Comparison of ENCODE assay signal across 10 cellular contexts in the genomic region with DNA sequence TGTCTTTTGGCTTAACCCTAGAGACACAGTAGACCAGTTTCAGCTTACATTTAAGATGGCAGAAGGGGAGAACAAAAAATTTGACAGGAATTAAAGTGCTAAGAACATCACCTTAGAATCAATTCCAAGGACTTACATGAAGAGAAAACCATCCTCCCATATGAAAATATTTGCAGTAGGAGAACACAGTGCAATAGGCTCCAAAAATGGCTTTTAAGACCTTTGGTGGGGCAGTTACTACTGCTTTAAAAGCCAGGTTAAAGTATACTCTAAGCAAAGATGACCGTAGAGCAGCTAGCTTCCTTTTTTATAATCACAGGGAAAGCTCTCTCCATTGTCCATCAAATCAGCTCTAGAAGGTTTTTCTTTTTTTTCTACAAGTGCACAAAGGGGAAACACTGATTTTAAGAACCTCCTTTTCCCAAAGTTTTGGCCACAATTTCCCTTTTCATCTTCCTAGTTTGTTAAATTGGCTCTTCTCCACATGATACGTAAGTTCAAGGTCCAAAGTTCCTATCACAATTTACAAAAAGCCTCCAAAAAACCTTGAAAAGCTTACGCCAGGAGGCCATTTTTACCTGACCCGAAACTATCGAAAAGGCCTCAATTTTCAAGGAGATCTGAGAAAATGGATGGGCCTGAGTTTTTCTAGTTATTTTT. TPM values are rescaled to one million over a fixed set of nuclear protein-coding genes. Genes with fewer than 3 reads are reported as not detected.
A peak's percentile ranks its signal among the peaks of the same experiment; 100 is the strongest.
DNase-seq lines count a peak whose midpoint lies in the region; ATAC-seq, FAIRE-seq and TF ChIP-seq lines count a peak whose summit lies in the region.
"Had no signal": no experiment of that assay in that cellular context is flagged by ENCODE, and none has a peak within 500 bp of the region (broad histone marks: within the 10 kb centered on the region; RNA-seq: fewer than 3 reads in every experiment).

No MANE protein-coding gene starts in this region.

- H3K4me2 ChIP-seq in GM12878 (ENCODE audit: control insufficient read depth, insufficient read depth), result no peak overlapping the region
- peak overlapping the region; percentile 24 for H3K4me2 ChIP-seq in mesenchymal stem cell (ENCODE audit: low read length, poor library complexity, severe bottlenecking)

- no peak overlapping the region for H2BK120ac ChIP-seq in mesenchymal stem cell (ENCODE audit: low read depth, low read length)

- no peak for TF ChIP-seq RAD21 in GM12878 (IDR thresholded peaks at IDR 0.05; ENCODE audit: insufficient read depth, low read depth, low read length)

- no peak overlapping the region for H4K91ac ChIP-seq in mesenchymal stem cell (ENCODE audit: low read length)

- TF ChIP-seq POLR2A in GM12878 (IDR thresholded peaks at IDR 0.05; ENCODE audit: low read depth, low read length) (no peak), testis (IDR thresholded peaks at IDR 0.05) (no peak)

- peaks cover 46% of the 10 kb centered on the region for H3K36me3 Mint-ChIP-seq in activated CD4-positive, alpha-beta T cell treated with anti-CD3 and anti-CD28 coated beads for 36 hours (ENCODE audit: low read depth)

- ATAC-seq in activated CD4-positive, alpha-beta T cell treated with anti-CD3 and anti-CD28 coated beads for 36 hours, result no peak
- no peak for ATAC-seq in GM12878
- no peak for ATAC-seq in left lobe of liver

- BruUV-seq in GM12878 (replicated peaks; lab: Mats Ljungman, UMichigan), result no TSS peak

- H3K4me3 Mint-ChIP-seq in activated CD4-positive, alpha-beta T cell treated with anti-CD3 and anti-CD28 coated beads for 36 hours, result peak overlapping the region; percentile 92

- intact Hi-C loops in activated CD4-positive, alpha-beta T cell treated with anti-CD3 and anti-CD28 coated beads for 36 hours (cut with DNase I, micrococcal nuclease), result no loop called here
- intact Hi-C loops in GM12878 (cut with micrococcal nuclease; ENCODE audit: unreplicated experiment) (no loop called here), testis (cut with DNase I; ENCODE audit: low total_unique reads) (no loop called here)

- RAD21 ChIA-PET in GM12878 (lab: Charles Lee; ENCODE audit: unreplicated experiment), result interaction anchor here (7.4 kb wide), 1 partner anchor 14 kb away, joined by 100 read pairs; no protein-coding TSS in a partner anchor

- no peak overlapping the region for H3K27ac ChIP-seq in GM12878 (ENCODE audit: control insufficient read depth, insufficient read depth)
- no peak overlapping the region for H3K27ac ChIP-seq in mesenchymal stem cell (ENCODE audit: low read length, poor library complexity, severe bottlenecking)
- peak overlapping the region; percentile 95 to 98 for H3K27ac ChIP-seq in testis

- 82% methylated on average over 5 of the region's 5 CpGs for WGBS in GM12878 (ENCODE audit: insufficient coverage, insufficient replicate concordance, low lambda C conversion rate, missing lambda C conversion rate)
- 98% methylated on average over 2 of the region's 5 CpGs for WGBS in mesenchymal stem cell
- 68 to 72% methylated on average over 5 of the region's 5 CpGs for whole genome bisulfite sequencing in testis, 2 donors

- DNase-seq in activated CD4-positive, alpha-beta T cell treated with anti-CD3 and anti-CD28 coated beads for 36 hours, result no peak
- DNase-seq in activated CD4-positive, alpha-beta T cell treated with anti-CD3 and anti-CD28 coated beads, Interleukin-2, amount 50 U/mL, for 1 hour, result no peak
- DNase-seq in GM12878 (ENCODE audit: low read depth, low spot score) (no peak), mesenchymal stem cell (no peak), testis (no peak), NOMO-1 treated with dmso at 0.1 percent for 144 hours (lab: John Stamatoyannopoulos, UW; ENCODE audit: unreplicated experiment) (no peak), HEK293T (ENCODE audit: extremely low spot score) (no peak), left lobe of liver (ENCODE audit: low spot score) (no peak)

- SMC1A ChIA-PET in GM12878 (lab: Charles Lee; ENCODE audit: uncharacterized antibody, unreplicated experiment), result interaction anchor here (1.2 to 12.5 kb wide), 4 partner anchors 13 to 134 kb away, joined by 3 to 244 read pairs (median 5); partner anchors contain the start of gene PIAS3

- H3K27ac Mint-ChIP-seq in activated CD4-positive, alpha-beta T cell treated with anti-CD3 and anti-CD28 coated beads for 36 hours, result peak overlapping the region; percentile 99

- in situ Hi-C loops in GM12878 (cut with MboI), result no loop called here

- H3K4me1 ChIP-seq in GM12878 (ENCODE audit: control insufficient read depth, insufficient read depth, low read length) (peaks cover 10% of the 10 kb centered on the region), mesenchymal stem cell (ENCODE audit: control insufficient read depth, insufficient read depth, low read depth, low read length) (peaks cover 12% of the 10 kb centered on the region), testis (peaks cover 6% of the 10 kb centered on the region)

- POLR2A ChIA-PET in activated CD4-positive, alpha-beta T cell treated with anti-CD3 and anti-CD28 coated beads for 36 hours (lab: Charles Lee), result interaction anchor here (1.5 to 10.4 kb wide), 3 partner anchors 11 to 29 kb away, joined by 4 to 127 read pairs (median 5); partner anchors contain the start of genes ANKRD34A and POLR3GL
- POLR2A ChIA-PET in GM12878 (lab: Charles Lee), result interaction anchor here (0.7 to 7.2 kb wide), 5 partner anchors 9 to 29 kb away, joined by 3 to 61 read pairs (median 4); partner anchors contain the start of genes ANKRD34A and POLR3GL
- POLR2A ChIA-PET in HEK293T (lab: Yijun Ruan, JAX), result interaction anchor here (1.9 to 8.2 kb wide), 4 partner anchors 10 to 66 kb away, joined by 6 to 115 read pairs (median 18); partner anchors contain the start of genes ANKRD34A, POLR3GL and RBM8A

- peaks cover 0 to 3% of the 10 kb centered on the region in 2 experiments; a peak in 2 of 4 replicates for H3K36me3 ChIP-seq in GM12878 (ENCODE audit: control insufficient read depth in 2 of 2, insufficient read depth in 2 of 2, low read length in 1 of 2)
- H3K36me3 ChIP-seq in mesenchymal stem cell (ENCODE audit: control insufficient read depth in 1 of 2, insufficient read depth in 2 of 2, low read depth in 1 of 2, low read length in 2 of 2), result peaks cover 12 to 38% of the 10 kb centered on the region in 2 experiments
- no peaks in the 10 kb centered on the region for H3K36me3 ChIP-seq in testis (ENCODE audit: low read depth, missing control alignments)

- no peak for TF ChIP-seq EP300 in GM12878 (IDR thresholded peaks at IDR 0.05; ENCODE audit: borderline replicate concordance in 1 of 2, control insufficient read depth in 1 of 2, low read depth in 2 of 2, low read length in 2 of 2)

- no peak overlapping the region for H3K9ac ChIP-seq in GM12878 (ENCODE audit: control insufficient read depth, insufficient read depth, low read length)
- H3K9ac ChIP-seq in mesenchymal stem cell (ENCODE audit: low read length), result peak overlapping the region; percentile 93

- no peaks in the 10 kb centered on the region for H4K20me1 ChIP-seq in GM12878 (ENCODE audit: control insufficient read depth, insufficient read depth)

- no peak overlapping the region for H3K4ac ChIP-seq in mesenchymal stem cell (ENCODE audit: low read depth in 1 of 2, low read length in 2 of 2)

- H2BK12ac ChIP-seq in mesenchymal stem cell (ENCODE audit: low read length in 2 of 2), result no peak overlapping the region

- TF ChIP-seq CTCF in GM12878 (IDR thresholded peaks at IDR 0.05 in 2 of 3, conservative IDR thresholded peaks at IDR 0.05 in 1 of 3; ENCODE audit: control insufficient read depth in 2 of 3, extremely low read depth in 1 of 3, insufficient read depth in 1 of 3, low read depth in 3 of 3, low read length in 3 of 3) (no peak), testis (IDR thresholded peaks at IDR 0.05) (no peak)

- peaks cover 15% of the 10 kb centered on the region for H3K79me2 ChIP-seq in GM12878 (ENCODE audit: control insufficient read depth, insufficient read depth, low read length)

- no peak overlapping the region for H2AK5ac ChIP-seq in mesenchymal stem cell (ENCODE audit: low read length, severe bottlenecking)

- H3K23ac ChIP-seq in mesenchymal stem cell (ENCODE audit: low read length in 2 of 2), result no peak overlapping the region

- H2AFZ ChIP-seq in GM12878 (ENCODE audit: control insufficient read depth, low read depth, low read length), result no peak overlapping the region
- H2AFZ ChIP-seq in mesenchymal stem cell (ENCODE audit: low read depth, low read length), result no peak overlapping the region

- no peak overlapping the region for H2BK5ac ChIP-seq in mesenchymal stem cell (ENCODE audit: low read depth, low read length, poor library complexity, severe bottlenecking)

- no peak overlapping the region for H3K14ac ChIP-seq in mesenchymal stem cell (ENCODE audit: low read length in 2 of 2)

- H3K18ac ChIP-seq in mesenchymal stem cell (ENCODE audit: low read depth in 1 of 2, low read length in 2 of 2), result no peak overlapping the region

- no peak for FAIRE-seq in GM12878 (lab: Jason Lieb, UNC)

- H3K9me3 ChIP-seq in GM12878 (replicated peaks; ENCODE audit: control insufficient read depth, insufficient read depth, low read length), result no peaks in the 10 kb centered on the region
- H3K9me3 ChIP-seq in mesenchymal stem cell (ENCODE audit: control insufficient read depth, low read length), result no peaks in the 10 kb centered on the region
- no peaks in the 10 kb centered on the region for H3K9me3 ChIP-seq in testis

- H3K4me3 ChIP-seq in GM12878, result 0 out of 2 replicates have a peak overlapping the region, but pooled peaks have one; percentile 81
- H3K4me3 ChIP-seq in mesenchymal stem cell (ENCODE audit: insufficient read depth in 1 of 2, low read depth in 1 of 2, low read length in 2 of 2), result peak overlapping the region in 1 of 2 experiments; percentile 98
- H3K4me3 ChIP-seq in testis, result peak overlapping the region; percentile 82 to 91

- peaks cover 2% of the 10 kb centered on the region for H3K9me3 Mint-ChIP-seq in activated CD4-positive, alpha-beta T cell treated with anti-CD3 and anti-CD28 coated beads for 36 hours (ENCODE audit: low read depth)

- CTCF ChIA-PET in activated CD4-positive, alpha-beta T cell treated with anti-CD3 and anti-CD28 coated beads for 36 hours (lab: Charles Lee), result interaction anchor here (1.1 to 13.6 kb wide), 4 partner anchors 13 to 44 kb away, joined by 3 to 161 read pairs (median 4); no protein-coding TSS in a partner anchor
- CTCF ChIA-PET in GM12878 (lab: Yijun Ruan, JAX) (interaction anchor here (1.0 to 12.2 kb wide), 4 partner anchors 13 to 101 kb away, joined by 3 to 196 read pairs (median 4); no protein-coding TSS in a partner anchor), HEK293T (lab: Yijun Ruan, JAX) (interaction anchor here (3.0 kb wide), 1 partner anchor 15 kb away, joined by 13 read pairs; no protein-coding TSS in a partner anchor)

- H2BK15ac ChIP-seq in mesenchymal stem cell (ENCODE audit: low read depth, poor library complexity, severe bottlenecking), result no peak overlapping the region

- peaks cover 56% of the 10 kb centered on the region for H3K4me1 Mint-ChIP-seq in activated CD4-positive, alpha-beta T cell treated with anti-CD3 and anti-CD28 coated beads for 36 hours

- H3K27me3 ChIP-seq in GM12878 (replicated peaks in 1 of 2; ENCODE audit: control insufficient read depth in 2 of 2, insufficient read depth in 2 of 2, low read length in 1 of 2) (no peaks in the 10 kb centered on the region), mesenchymal stem cell (ENCODE audit: control insufficient read depth in 1 of 2, insufficient read depth in 1 of 2, low read length in 2 of 2) (no peaks in the 10 kb centered on the region), testis (no peaks in the 10 kb centered on the region)

- no peak overlapping the region for H4K8ac ChIP-seq in mesenchymal stem cell (ENCODE audit: low read length)

- H3K79me1 ChIP-seq in mesenchymal stem cell (replicated peaks; ENCODE audit: low read length, poor library complexity, severe bottlenecking), result no peaks in the 10 kb centered on the region

- H3K27me3 Mint-ChIP-seq in activated CD4-positive, alpha-beta T cell treated with anti-CD3 and anti-CD28 coated beads for 36 hours, result no peaks in the 10 kb centered on the region

RNA-seq across cellular contexts. Expression of gene TXNIP, which starts 3.3 kb away (rescaled TPM):
- total RNA-seq in activated CD4-positive, alpha-beta T cell treated with anti-CD3 and anti-CD28 coated beads for 36 hours, result 100 to 1,000 TPM; 112 TPM
- total RNA-seq in GM12878 (2013; cell fraction: nucleolus; rRNA removed), result 199 and 208 TPM in 2 replicates
- total RNA-seq in GM12878 (2014; rRNA removed), result 133 and 171 TPM in 2 replicates
- 110 and 121 TPM in 2 replicates for total RNA-seq in GM12878 (2014; rRNA removed; fragmentation: Illumina TruSeq; extraction: Trizol)
- total RNA-seq in GM12878 (2021), result 106 and 115 TPM in 2 replicates
- polyA plus RNA-seq in GM12878 (2011; ENCODE audit: low read depth), result 102 TPM
- polyA plus RNA-seq in GM12878 (2011; rRNA removed), result 132 and 154 TPM in 2 replicates
- polyA plus RNA-seq in GM12878 (2011; cell fraction: cytosol; rRNA removed), result 73.1 TPM in 2 replicates
- 99.6 and 193 TPM in 2 replicates for polyA plus RNA-seq in GM12878 (2011; cell fraction: nucleus; rRNA removed)
- polyA plus RNA-seq in GM12878 (2012), result 90.6 and 113 TPM in 2 replicates
- polyA plus RNA-seq in GM12878 (2014; fragmentation: Illumina TruSeq; extraction: Trizol), result 130 and 182 TPM in 2 replicates
- 10 to 100 TPM; 48.7 to 75.5 TPM for polyA plus RNA-seq in GM12878 (2014; fragmentation: Nextera tagmentation; extraction: Ambion mirVana)
- polyA plus RNA-seq in GM12878 (2014; rRNA removed), result 84.1 and 108 TPM in 2 replicates
- polyA plus RNA-seq in GM12878 (2016; fragmentation: Nextera tagmentation; extraction: Ambion mirVana), result 10 to 100 TPM; 76.6 to 82.9 TPM
- 209 and 224 TPM in 2 replicates for polyA minus RNA-seq in GM12878 (2011; rRNA and poly(A)+ RNA removed)
- 42.0 and 48.2 TPM in 2 replicates for polyA minus RNA-seq in GM12878 (2011; cell fraction: cytosol; rRNA and poly(A)+ RNA removed)
- 177 and 219 TPM in 2 replicates for polyA minus RNA-seq in GM12878 (2011; cell fraction: nucleus; rRNA and poly(A)+ RNA removed)
- polyA plus RNA-seq in mesenchymal stem cell (2013, experiment 1 of 2), result 161 TPM
- 167 TPM for polyA plus RNA-seq in mesenchymal stem cell (2013, experiment 2 of 2)
- total RNA-seq in testis, result 100 to 1,000 TPM; 268 to 328 TPM
- polyA plus RNA-seq in testis (ENCODE audit: insufficient read depth, low read depth, low replicate concordance), result 274 TPM
- 66.5 TPM for total RNA-seq in left lobe of liver

RNA-seq across cellular contexts. Expression of gene HJV, which starts 28.4 kb away (rescaled TPM):
- total RNA-seq in activated CD4-positive, alpha-beta T cell treated with anti-CD3 and anti-CD28 coated beads for 36 hours, result not detected
- not detected in 2 replicates for total RNA-seq in GM12878 (2013; cell fraction: nucleolus; rRNA removed)
- total RNA-seq in GM12878 (2014; rRNA removed) (0.11 TPM in 1 of 2 replicates, not detected in the other), GM12878 (2014; rRNA removed; fragmentation: Illumina TruSeq; extraction: Trizol) (not detected in 2 replicates), GM12878 (2021) (not detected in 2 replicates), testis (under 1 TPM in 1 of 2 donors, not detected in 1; 0.43 TPM), left lobe of liver (110 TPM)
- not detected for polyA plus RNA-seq in GM12878 (2011; ENCODE audit: low read depth)
- polyA plus RNA-seq in GM12878 (2011; rRNA removed) (not detected in 2 replicates), GM12878 (2014; fragmentation: Illumina TruSeq; extraction: Trizol) (not detected in 2 replicates), GM12878 (2014; fragmentation: Nextera tagmentation; extraction: Ambion mirVana) (not detected), GM12878 (2014; rRNA removed) (not detected in 2 replicates), GM12878 (2016; fragmentation: Nextera tagmentation; extraction: Ambion mirVana) (not detected), testis (ENCODE audit: insufficient read depth, low read depth, low replicate concordance) (7.7 TPM)
- polyA plus RNA-seq in GM12878 (2011; cell fraction: cytosol; rRNA removed), result not detected in 2 replicates
- polyA plus RNA-seq in GM12878 (2011; cell fraction: nucleus; rRNA removed), result not detected in 2 replicates
- 0.08 TPM in 1 of 2 replicates, not detected in the other for polyA plus RNA-seq in GM12878 (2012)
- polyA minus RNA-seq in GM12878 (2011; rRNA and poly(A)+ RNA removed), result not detected in 2 replicates
- polyA minus RNA-seq in GM12878 (2011; cell fraction: cytosol; rRNA and poly(A)+ RNA removed), result not detected in 2 replicates
- polyA minus RNA-seq in GM12878 (2011; cell fraction: nucleus; rRNA and poly(A)+ RNA removed), result not detected in 2 replicates
- not detected for polyA plus RNA-seq in mesenchymal stem cell (2013, experiment 1 of 2)
- not detected for polyA plus RNA-seq in mesenchymal stem cell (2013, experiment 2 of 2)
- total RNA-seq: cerebellum had no signal
- polyA plus RNA-seq: AG04450 had no signal

RNA-seq across cellular contexts. Expression of gene POLR3GL, which starts 28.6 kb away (rescaled TPM):
- 10 to 100 TPM; 19.3 to 22.4 TPM for total RNA-seq in activated CD4-positive, alpha-beta T cell treated with anti-CD3 and anti-CD28 coated beads for 36 hours
- total RNA-seq in GM12878 (2013; cell fraction: nucleolus; rRNA removed), result 3.8 and 7.0 TPM in 2 replicates
- total RNA-seq in GM12878 (2014; rRNA removed) (19.5 and 20.4 TPM in 2 replicates), GM12878 (2014; rRNA removed; fragmentation: Illumina TruSeq; extraction: Trizol) (33.2 and 35.1 TPM in 2 replicates), GM12878 (2021) (17.3 and 18.4 TPM in 2 replicates), testis (10 to 100 TPM; 20.9 to 23.5 TPM), left lobe of liver (14.2 TPM)
- polyA plus RNA-seq in GM12878 (2011; ENCODE audit: low read depth), result 15.9 TPM
- polyA plus RNA-seq in GM12878 (2011; rRNA removed) (21.8 and 29.7 TPM in 2 replicates), GM12878 (2014; fragmentation: Illumina TruSeq; extraction: Trizol) (40.8 and 57.7 TPM in 2 replicates), GM12878 (2014; fragmentation: Nextera tagmentation; extraction: Ambion mirVana) (10 to 100 TPM; 12.8 to 25.5 TPM), GM12878 (2014; rRNA removed) (23.9 and 27.6 TPM in 2 replicates), GM12878 (2016; fragmentation: Nextera tagmentation; extraction: Ambion mirVana) (10 to 100 TPM; 39.6 to 47.0 TPM), testis (ENCODE audit: insufficient read depth, low read depth, low replicate concordance) (37.9 TPM)
- 11.7 and 13.1 TPM in 2 replicates for polyA plus RNA-seq in GM12878 (2011; cell fraction: cytosol; rRNA removed)
- polyA plus RNA-seq in GM12878 (2011; cell fraction: nucleus; rRNA removed), result 9.6 and 9.7 TPM in 2 replicates
- polyA plus RNA-seq in GM12878 (2012), result 26.4 and 27.6 TPM in 2 replicates
- 6.7 and 9.0 TPM in 2 replicates for polyA minus RNA-seq in GM12878 (2011; rRNA and poly(A)+ RNA removed)
- 2.7 and 2.8 TPM in 2 replicates for polyA minus RNA-seq in GM12878 (2011; cell fraction: cytosol; rRNA and poly(A)+ RNA removed)
- polyA minus RNA-seq in GM12878 (2011; cell fraction: nucleus; rRNA and poly(A)+ RNA removed), result 2.4 and 3.3 TPM in 2 replicates
- polyA plus RNA-seq in mesenchymal stem cell (2013, experiment 1 of 2), result 31.1 TPM
- polyA plus RNA-seq in mesenchymal stem cell (2013, experiment 2 of 2), result 32.3 TPM

RNA-seq across cellular contexts. Expression of gene ANKRD34A, which starts 28.7 kb away (rescaled TPM):
- total RNA-seq in activated CD4-positive, alpha-beta T cell treated with anti-CD3 and anti-CD28 coated beads for 36 hours, result 1 to 10 TPM; 5.8 to 6.1 TPM
- 3.1 and 3.3 TPM in 2 replicates for total RNA-seq in GM12878 (2013; cell fraction: nucleolus; rRNA removed)
- total RNA-seq in GM12878 (2014; rRNA removed), result 1.7 and 2.7 TPM in 2 replicates
- total RNA-seq in GM12878 (2014; rRNA removed; fragmentation: Illumina TruSeq; extraction: Trizol), result 0.72 and 0.97 TPM in 2 replicates
- 3.5 and 5.2 TPM in 2 replicates for total RNA-seq in GM12878 (2021)
- polyA plus RNA-seq in GM12878 (2011; ENCODE audit: low read depth), result 0.79 TPM
- polyA plus RNA-seq in GM12878 (2011; rRNA removed), result 1.6 and 1.8 TPM in 2 replicates
- polyA plus RNA-seq in GM12878 (2011; cell fraction: cytosol; rRNA removed), result 1.6 and 2.1 TPM in 2 replicates
- 6.0 and 6.1 TPM in 2 replicates for polyA plus RNA-seq in GM12878 (2011; cell fraction: nucleus; rRNA removed)
- polyA plus RNA-seq in GM12878 (2012), result 0.89 and 1.5 TPM in 2 replicates
- 1.0 and 1.8 TPM in 2 replicates for polyA plus RNA-seq in GM12878 (2014; fragmentation: Illumina TruSeq; extraction: Trizol)
- under 1 TPM; 0.40 to 0.42 TPM for polyA plus RNA-seq in GM12878 (2014; fragmentation: Nextera tagmentation; extraction: Ambion mirVana)
- 2.5 and 3.5 TPM in 2 replicates for polyA plus RNA-seq in GM12878 (2014; rRNA removed)
- 1 to 10 TPM in 1 of 2 experiments, under 1 TPM in 1; 0.83 to 1.5 TPM for polyA plus RNA-seq in GM12878 (2016; fragmentation: Nextera tagmentation; extraction: Ambion mirVana)
- 1.6 and 2.1 TPM in 2 replicates for polyA minus RNA-seq in GM12878 (2011; rRNA and poly(A)+ RNA removed)
- 0.94 and 4.0 TPM in 2 replicates for polyA minus RNA-seq in GM12878 (2011; cell fraction: cytosol; rRNA and poly(A)+ RNA removed)
- 2.3 and 4.4 TPM in 2 replicates for polyA minus RNA-seq in GM12878 (2011; cell fraction: nucleus; rRNA and poly(A)+ RNA removed)
- polyA plus RNA-seq in mesenchymal stem cell (2013, experiment 1 of 2), result 4.4 TPM
- polyA plus RNA-seq in mesenchymal stem cell (2013, experiment 2 of 2), result 4.4 TPM
- under 1 TPM; 0.31 to 0.43 TPM for total RNA-seq in testis
- polyA plus RNA-seq in testis (ENCODE audit: insufficient read depth, low read depth, low replicate concordance), result 0.51 TPM
- total RNA-seq in left lobe of liver, result 0.65 TPM

RNA-seq across cellular contexts. Expression of gene LIX1L, which starts 35.3 kb away (rescaled TPM):
- total RNA-seq in activated CD4-positive, alpha-beta T cell treated with anti-CD3 and anti-CD28 coated beads for 36 hours, result 10 to 100 TPM; 44.9 to 49.4 TPM
- total RNA-seq in GM12878 (2013; cell fraction: nucleolus; rRNA removed), result 6.9 and 7.7 TPM in 2 replicates
- total RNA-seq in GM12878 (2014; rRNA removed) (16.7 and 19.7 TPM in 2 replicates), GM12878 (2014; rRNA removed; fragmentation: Illumina TruSeq; extraction: Trizol) (13.9 and 15.2 TPM in 2 replicates), GM12878 (2021) (23.4 and 23.6 TPM in 2 replicates), testis (10 to 100 TPM; 15.8 to 20.6 TPM), left lobe of liver (11.4 TPM)
- polyA plus RNA-seq in GM12878 (2011; ENCODE audit: low read depth), result 6.3 TPM
- polyA plus RNA-seq in GM12878 (2011; rRNA removed) (48.2 and 53.1 TPM in 2 replicates), GM12878 (2014; fragmentation: Illumina TruSeq; extraction: Trizol) (18.4 and 20.0 TPM in 2 replicates), GM12878 (2014; fragmentation: Nextera tagmentation; extraction: Ambion mirVana) (10 to 100 TPM in 1 of 2 experiments, 1 to 10 TPM in 1; 5.5 to 12.2 TPM), GM12878 (2014; rRNA removed) (19.4 and 21.9 TPM in 2 replicates), GM12878 (2016; fragmentation: Nextera tagmentation; extraction: Ambion mirVana) (10 to 100 TPM in 1 of 2 experiments, 1 to 10 TPM in 1; 9.9 to 10.3 TPM), testis (ENCODE audit: insufficient read depth, low read depth, low replicate concordance) (16.6 TPM)
- 35.5 and 51.0 TPM in 2 replicates for polyA plus RNA-seq in GM12878 (2011; cell fraction: cytosol; rRNA removed)
- 7.8 and 10.5 TPM in 2 replicates for polyA plus RNA-seq in GM12878 (2011; cell fraction: nucleus; rRNA removed)
- polyA plus RNA-seq in GM12878 (2012), result 9.9 and 10.2 TPM in 2 replicates
- 24.7 and 26.5 TPM in 2 replicates for polyA minus RNA-seq in GM12878 (2011; rRNA and poly(A)+ RNA removed)
- polyA minus RNA-seq in GM12878 (2011; cell fraction: cytosol; rRNA and poly(A)+ RNA removed), result 11.0 and 11.3 TPM in 2 replicates
- 2.7 and 4.4 TPM in 2 replicates for polyA minus RNA-seq in GM12878 (2011; cell fraction: nucleus; rRNA and poly(A)+ RNA removed)
- 30.0 TPM for polyA plus RNA-seq in mesenchymal stem cell (2013, experiment 1 of 2)
- polyA plus RNA-seq in mesenchymal stem cell (2013, experiment 2 of 2), result 29.8 TPM

Comparison
In these comparisons a context has a peak if more than half of its experiments do, and no peak if none do; other contexts are left out.
1. H3K27ac ChIP-seq: peak in testis (2 of 2); none in GM12878 (single experiment) and mesenchymal stem cell (single experiment).
2. RNA of gene HJV, which starts 28.4 kb away (total RNA-seq): 110 TPM in left lobe of liver (single experiment); 0.43 TPM in testis, not detected in activated CD4-positive, alpha-beta T cell treated with anti-CD3 and anti-CD28 coated beads for 36 hours and 0.11 TPM in GM12878; every median in the first group is over 10 times any median in the second.